ENCODE assay signal across 14 cellular contexts in genomic region chr17:80650339-80650672, GRCh38.
A peak's percentile ranks its signal among the peaks of the same experiment; 100 is the strongest.
DNase-seq lines count a peak whose midpoint lies in the region; ATAC-seq and TF ChIP-seq lines count a peak whose summit lies in the region.
"Had no signal": no experiment of that assay in that cellular context is flagged by ENCODE, and none has a peak within 500 bp of the region (broad histone marks: within the 10 kb centered on the region; RNA-seq: fewer than 3 reads in every experiment).

No MANE protein-coding gene starts in this region.

- H3K27ac ChIP-seq in KOPT-K1 (ENCODE audit: low read depth, low read length, poor library complexity, severe bottlenecking) (peak overlapping the region; percentile 85), mammary epithelial cell (ENCODE audit: insufficient read depth, low read depth, low read length) (peak overlapping the region; percentile 83)
- H3K27ac ChIP-seq: testis had no signal

- BruUV-seq in mammary epithelial cell (replicated peaks; lab: Mats Ljungman, UMichigan), result no TSS peak

- H3K36me3 Mint-ChIP-seq in activated CD4-positive, alpha-beta T cell treated with anti-CD3 and anti-CD28 coated beads for 36 hours (ENCODE audit: low read depth), result peaks cover 42% of the 10 kb centered on the region

- H3K79me2 ChIP-seq in mammary epithelial cell (ENCODE audit: insufficient read depth, low read length), result peaks cover 74% of the 10 kb centered on the region

- H3K27ac Mint-ChIP-seq in activated CD4-positive, alpha-beta T cell treated with anti-CD3 and anti-CD28 coated beads for 36 hours, result peak overlapping the region; percentile 92

- H3K4me3 ChIP-seq in mammary epithelial cell (replicated peaks in 1 of 3; ENCODE audit: insufficient read depth in 1 of 3, low read depth in 2 of 3, low read length in 3 of 3) (no peak overlapping the region), skeletal muscle satellite cell (ENCODE audit: low read length) (peak overlapping the region; percentile 47)
- H3K4me3 ChIP-seq: mucosa of descending colon, Peyer's patch, testis had no signal

- no peak for ATAC-seq in activated CD4-positive, alpha-beta T cell treated with anti-CD3 and anti-CD28 coated beads for 36 hours

- H4K20me1 ChIP-seq in mammary epithelial cell (ENCODE audit: insufficient read depth, low read length), result no peaks in the 10 kb centered on the region

- DNase-seq in activated CD4-positive, alpha-beta T cell treated with anti-CD3 and anti-CD28 coated beads for 36 hours, result no peak
- DNase-seq in activated CD4-positive, alpha-beta T cell treated with anti-CD3 and anti-CD28 coated beads, Interleukin-2, amount 50 U/mL, for 4 hours, result no peak
- no peak for DNase-seq in mammary epithelial cell
- DNase-seq in NCI-H1417 (lab: John Stamatoyannopoulos, UW), result no peak
- DNase-seq in GM10248 (ENCODE audit: extremely low spot score), result no peak
- DNase-seq in CD1c-positive myeloid dendritic cell (ENCODE audit: extremely low spot score), result no peak
- DNase-seq: immature natural killer cell, NCI-H1436, testis had no signal

- H3K9me3 ChIP-seq in KOPT-K1 (ENCODE audit: insufficient read depth, low read length, poor library complexity, severe bottlenecking) (peaks cover 3% of the 10 kb centered on the region), mammary epithelial cell (replicated peaks; ENCODE audit: insufficient read depth, low read length) (no peaks in the 10 kb centered on the region), skeletal muscle satellite cell (replicated peaks; ENCODE audit: low read length) (no peaks in the 10 kb centered on the region)
- H3K9me3 ChIP-seq: mucosa of descending colon, Peyer's patch, testis had no signal

- peaks cover 67% of the 10 kb centered on the region for H3K4me1 Mint-ChIP-seq in activated CD4-positive, alpha-beta T cell treated with anti-CD3 and anti-CD28 coated beads for 36 hours

- H3K4me2 ChIP-seq in mammary epithelial cell (ENCODE audit: insufficient read depth, low read depth, low read length) (peak overlapping the region; percentile 32), skeletal muscle satellite cell (ENCODE audit: low read length) (peak overlapping the region; percentile 68)

- H3K27me3 ChIP-seq in mammary epithelial cell (ENCODE audit: insufficient read depth, low read length), result no peaks in the 10 kb centered on the region
- no peaks in the 10 kb centered on the region for H3K27me3 ChIP-seq in skeletal muscle satellite cell (ENCODE audit: control insufficient read depth, insufficient read depth, low read length)
- H3K27me3 ChIP-seq: Peyer's patch, testis had no signal

- H3K4me1 ChIP-seq in mammary epithelial cell (ENCODE audit: insufficient read depth, low read length), result peaks cover 36% of the 10 kb centered on the region
- H3K4me1 ChIP-seq in skeletal muscle satellite cell (ENCODE audit: control insufficient read depth, insufficient read depth, low read length), result peaks cover 49% of the 10 kb centered on the region

- POLR2A ChIA-PET in activated CD4-positive, alpha-beta T cell treated with anti-CD3 and anti-CD28 coated beads for 36 hours (lab: Charles Lee), result no interaction called here
- POLR2A ChIA-PET in GM10248 (lab: Yijun Ruan, JAX), result no interaction called here

- intact Hi-C loops in activated CD4-positive, alpha-beta T cell treated with anti-CD3 and anti-CD28 coated beads for 36 hours (cut with DNase I, micrococcal nuclease), result no loop called here
- intact Hi-C loops in mammary epithelial cell (cut with micrococcal nuclease), result no loop called here

- no peak overlapping the region for H3K4me3 Mint-ChIP-seq in activated CD4-positive, alpha-beta T cell treated with anti-CD3 and anti-CD28 coated beads for 36 hours

- peaks cover 3% of the 10 kb centered on the region for H3K9me3 Mint-ChIP-seq in activated CD4-positive, alpha-beta T cell treated with anti-CD3 and anti-CD28 coated beads for 36 hours (ENCODE audit: low read depth)
- H3K9me3 Mint-ChIP-seq: IgD-negative memory B cell, immature natural killer cell had no signal

- no peaks in the 10 kb centered on the region for H3K27me3 Mint-ChIP-seq in activated CD4-positive, alpha-beta T cell treated with anti-CD3 and anti-CD28 coated beads for 36 hours
- H3K27me3 Mint-ChIP-seq: IgD-negative memory B cell had no signal

- no peak for TF ChIP-seq CTCF in mammary epithelial cell (conservative IDR thresholded peaks at IDR 0.05 in 1 of 2, IDR thresholded peaks at IDR 0.05 in 1 of 2; ENCODE audit: extremely low read depth in 1 of 2, insufficient read depth in 1 of 2, low read depth in 1 of 2, low read length in 2 of 2)
- no peak for TF ChIP-seq CTCF in GM10248 (IDR thresholded peaks at IDR 0.05; ENCODE audit: control extremely low read depth, extremely low read depth, low read depth, missing control alignments)

- 88% methylated on average over 1 of the region's 8 CpGs for WGBS in mammary epithelial cell (ENCODE audit: low coverage, missing lambda C conversion rate)

- no peak overlapping the region for H2AFZ ChIP-seq in mammary epithelial cell (ENCODE audit: low read depth, low read length)

- dilution Hi-C loops in mammary epithelial cell (cut with HindIII; ENCODE audit: low sequenced_read_pairs), result no loop called here

- H3K36me3 ChIP-seq in KOPT-K1 (ENCODE audit: insufficient read depth, low read length) (no peaks in the 10 kb centered on the region), mammary epithelial cell (ENCODE audit: insufficient read depth, low read length) (no peaks in the 10 kb centered on the region), skeletal muscle satellite cell (ENCODE audit: insufficient read depth, low read length) (no peaks in the 10 kb centered on the region)
- H3K36me3 ChIP-seq: Peyer's patch had no signal

- in situ Hi-C loops in mammary epithelial cell (cut with MboI; ENCODE audit: low sequenced_read_pairs in 2 of 2), result no loop called here

- CTCF ChIA-PET in activated CD4-positive, alpha-beta T cell treated with anti-CD3 and anti-CD28 coated beads for 36 hours (lab: Charles Lee), result interaction anchor here (1.1 to 1.9 kb wide), 2 partner anchors 8 to 11 kb away, joined by 5 to 8 read pairs; no protein-coding TSS in a partner anchor
- CTCF ChIA-PET in mammary epithelial cell (lab: Charles Lee; ENCODE audit: low non-redundant PET) (no interaction called here), GM10248 (lab: Yijun Ruan, JAX) (interaction anchor here (1.3 to 2.8 kb wide), 2 partner anchors 9 to 12 kb away, joined by 3 to 9 read pairs; no protein-coding TSS in a partner anchor)

- H3K9ac ChIP-seq in mammary epithelial cell (ENCODE audit: insufficient read depth, low read length) (peak overlapping the region; percentile 25), skeletal muscle satellite cell (ENCODE audit: low read depth, low read length) (peak overlapping the region; percentile 51)
